ENCODE assay signal across 2 cellular contexts in the genomic region with DNA sequence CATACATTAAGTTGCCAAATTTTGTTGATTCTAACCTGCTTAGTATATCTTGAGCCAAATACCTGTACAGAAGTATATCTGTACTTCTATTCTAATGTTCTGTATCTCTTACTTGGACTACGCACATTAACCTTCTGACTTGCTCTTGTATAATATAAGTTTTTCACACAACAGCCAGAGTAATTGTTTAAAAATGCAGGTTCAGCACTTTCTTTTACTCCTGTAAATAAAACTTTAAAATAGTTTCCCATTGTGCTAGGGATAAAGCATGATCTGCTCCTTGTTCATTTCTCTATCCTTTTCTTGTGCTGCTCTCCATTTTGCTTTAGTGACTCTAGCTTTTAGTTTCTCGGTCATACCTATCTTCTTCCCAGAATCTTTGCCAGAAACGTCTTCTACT.
TF ChIP-seq lines count a peak whose summit lies in the region.

No MANE protein-coding gene starts in this region.

TF ChIP-seq in HepG2, 621 proteins besides CTCF, POLR2A, EP300 and RAD21:
- TF ChIP-seq MAFK (conservative IDR thresholded peaks at IDR 0.05 in 1 of 2, IDR thresholded peaks at IDR 0.05 in 1 of 2; ENCODE audit: low read length in 2 of 2) (peak; percentile 72 to 84), MAFF (IDR thresholded peaks at IDR 0.05; ENCODE audit: low read depth, low read length) (peak; percentile 68), ASH2L (IDR thresholded peaks at IDR 0.05; ENCODE audit: insufficient read length, low read depth, low read length) (no peak)
- TF ChIP-seq, protein P1, sequence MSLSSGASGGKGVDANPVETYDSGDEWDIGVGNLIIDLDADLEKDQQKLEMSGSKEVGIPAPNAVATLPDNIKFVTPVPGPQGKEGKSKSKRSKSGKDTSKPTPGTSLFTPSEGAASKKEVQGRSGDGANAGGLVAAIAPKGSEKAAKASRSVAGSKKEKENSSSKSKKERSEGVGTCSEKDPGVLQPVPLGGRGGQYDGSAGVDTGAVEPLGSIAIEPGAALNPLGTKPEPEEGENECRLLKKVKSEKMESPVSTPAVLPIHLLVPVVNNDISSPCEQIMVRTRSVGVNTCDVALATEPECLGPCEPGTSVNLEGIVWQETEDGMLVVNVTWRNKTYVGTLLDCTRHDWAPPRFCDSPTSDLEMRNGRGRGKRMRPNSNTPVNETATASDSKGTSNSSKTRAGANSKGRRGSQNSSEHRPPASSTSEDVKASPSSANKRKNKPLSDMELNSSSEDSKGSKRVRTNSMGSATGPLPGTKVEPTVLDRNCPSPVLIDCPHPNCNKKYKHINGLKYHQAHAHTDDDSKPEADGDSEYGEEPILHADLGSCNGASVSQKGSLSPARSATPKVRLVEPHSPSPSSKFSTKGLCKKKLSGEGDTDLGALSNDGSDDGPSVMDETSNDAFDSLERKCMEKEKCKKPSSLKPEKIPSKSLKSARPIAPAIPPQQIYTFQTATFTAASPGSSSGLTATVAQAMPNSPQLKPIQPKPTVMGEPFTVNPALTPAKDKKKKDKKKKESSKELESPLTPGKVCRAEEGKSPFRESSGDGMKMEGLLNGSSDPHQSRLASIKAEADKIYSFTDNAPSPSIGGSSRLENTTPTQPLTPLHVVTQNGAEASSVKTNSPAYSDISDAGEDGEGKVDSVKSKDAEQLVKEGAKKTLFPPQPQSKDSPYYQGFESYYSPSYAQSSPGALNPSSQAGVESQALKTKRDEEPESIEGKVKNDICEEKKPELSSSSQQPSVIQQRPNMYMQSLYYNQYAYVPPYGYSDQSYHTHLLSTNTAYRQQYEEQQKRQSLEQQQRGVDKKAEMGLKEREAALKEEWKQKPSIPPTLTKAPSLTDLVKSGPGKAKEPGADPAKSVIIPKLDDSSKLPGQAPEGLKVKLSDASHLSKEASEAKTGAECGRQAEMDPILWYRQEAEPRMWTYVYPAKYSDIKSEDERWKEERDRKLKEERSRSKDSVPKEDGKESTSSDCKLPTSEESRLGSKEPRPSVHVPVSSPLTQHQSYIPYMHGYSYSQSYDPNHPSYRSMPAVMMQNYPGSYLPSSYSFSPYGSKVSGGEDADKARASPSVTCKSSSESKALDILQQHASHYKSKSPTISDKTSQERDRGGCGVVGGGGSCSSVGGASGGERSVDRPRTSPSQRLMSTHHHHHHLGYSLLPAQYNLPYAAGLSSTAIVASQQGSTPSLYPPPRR (CRISPR knock-in tag; IDR thresholded peaks at IDR 0.05; ENCODE audit: borderline replicate concordance), result no peak
- TF ChIP-seq, protein P2, sequence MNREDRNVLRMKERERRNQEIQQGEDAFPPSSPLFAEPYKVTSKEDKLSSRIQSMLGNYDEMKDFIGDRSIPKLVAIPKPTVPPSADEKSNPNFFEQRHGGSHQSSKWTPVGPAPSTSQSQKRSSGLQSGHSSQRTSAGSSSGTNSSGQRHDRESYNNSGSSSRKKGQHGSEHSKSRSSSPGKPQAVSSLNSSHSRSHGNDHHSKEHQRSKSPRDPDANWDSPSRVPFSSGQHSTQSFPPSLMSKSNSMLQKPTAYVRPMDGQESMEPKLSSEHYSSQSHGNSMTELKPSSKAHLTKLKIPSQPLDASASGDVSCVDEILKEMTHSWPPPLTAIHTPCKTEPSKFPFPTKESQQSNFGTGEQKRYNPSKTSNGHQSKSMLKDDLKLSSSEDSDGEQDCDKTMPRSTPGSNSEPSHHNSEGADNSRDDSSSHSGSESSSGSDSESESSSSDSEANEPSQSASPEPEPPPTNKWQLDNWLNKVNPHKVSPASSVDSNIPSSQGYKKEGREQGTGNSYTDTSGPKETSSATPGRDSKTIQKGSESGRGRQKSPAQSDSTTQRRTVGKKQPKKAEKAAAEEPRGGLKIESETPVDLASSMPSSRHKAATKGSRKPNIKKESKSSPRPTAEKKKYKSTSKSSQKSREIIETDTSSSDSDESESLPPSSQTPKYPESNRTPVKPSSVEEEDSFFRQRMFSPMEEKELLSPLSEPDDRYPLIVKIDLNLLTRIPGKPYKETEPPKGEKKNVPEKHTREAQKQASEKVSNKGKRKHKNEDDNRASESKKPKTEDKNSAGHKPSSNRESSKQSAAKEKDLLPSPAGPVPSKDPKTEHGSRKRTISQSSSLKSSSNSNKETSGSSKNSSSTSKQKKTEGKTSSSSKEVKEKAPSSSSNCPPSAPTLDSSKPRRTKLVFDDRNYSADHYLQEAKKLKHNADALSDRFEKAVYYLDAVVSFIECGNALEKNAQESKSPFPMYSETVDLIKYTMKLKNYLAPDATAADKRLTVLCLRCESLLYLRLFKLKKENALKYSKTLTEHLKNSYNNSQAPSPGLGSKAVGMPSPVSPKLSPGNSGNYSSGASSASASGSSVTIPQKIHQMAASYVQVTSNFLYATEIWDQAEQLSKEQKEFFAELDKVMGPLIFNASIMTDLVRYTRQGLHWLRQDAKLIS (CRISPR knock-in tag; IDR thresholded peaks at IDR 0.05), result no peak

TF ChIP-seq in IMR-90, 13 proteins besides CTCF, POLR2A, EP300 and RAD21:
- TF ChIP-seq BHLHE40 (IDR thresholded peaks at IDR 0.05; ENCODE audit: low read depth, low read length) (no peak), MAFK (IDR thresholded peaks at IDR 0.05; ENCODE audit: low read depth, low read length) (peak; percentile 84)
